In the genomic region with DNA sequence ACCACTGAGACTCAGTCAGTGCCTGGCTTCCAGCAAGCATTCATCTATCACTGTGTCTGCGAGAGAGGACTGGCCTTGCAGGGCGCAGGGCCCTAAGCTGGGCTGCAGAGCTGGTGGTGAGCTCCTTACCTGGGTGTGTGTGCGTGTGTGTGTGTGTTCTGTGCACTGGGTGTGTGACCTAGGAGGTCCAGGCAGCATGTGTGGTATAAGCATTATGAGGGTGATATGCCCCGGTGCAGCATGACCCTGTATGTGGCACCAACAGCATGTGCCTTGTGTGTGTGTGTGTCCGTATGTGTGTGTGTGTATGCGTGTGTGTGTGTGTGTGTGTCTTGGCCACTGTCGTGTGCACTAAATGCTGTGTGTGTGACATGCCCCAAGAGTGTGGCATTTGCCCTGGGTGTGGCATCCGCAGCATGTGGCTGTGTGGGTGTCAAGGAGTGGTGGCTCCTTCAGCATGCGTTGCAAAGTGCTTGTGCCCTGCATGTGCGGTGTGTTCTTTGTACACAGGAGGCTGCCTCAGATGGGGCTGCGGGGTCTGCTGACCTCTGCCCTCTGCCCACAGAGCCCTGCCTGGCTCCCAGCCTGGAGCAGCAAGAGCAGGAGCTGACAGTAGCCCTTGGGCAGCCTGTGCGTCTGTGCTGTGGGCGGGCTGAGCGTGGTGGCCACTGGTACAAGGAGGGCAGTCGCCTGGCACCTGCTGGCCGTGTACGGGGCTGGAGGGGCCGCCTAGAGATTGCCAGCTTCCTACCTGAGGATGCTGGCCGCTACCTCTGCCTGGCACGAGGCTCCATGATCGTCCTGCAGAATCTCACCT, we compare ENCODE assay signal across 25 cellular contexts. TPM values are rescaled to one million over a fixed set of nuclear protein-coding genes. Genes with fewer than 3 reads are reported as not detected.
DNase-seq lines count a peak whose midpoint lies in the region; ATAC-seq, FAIRE-seq and TF ChIP-seq lines count a peak whose summit lies in the region.
"Had no signal": no experiment of that assay in that cellular context is flagged by ENCODE, and none has a peak within 500 bp of the region (broad histone marks: within the 10 kb centered on the region; RNA-seq: fewer than 3 reads in every experiment).

No MANE protein-coding gene starts in this region.

- peaks cover 73% of the 10 kb centered on the region for H3K36me3 Mint-ChIP-seq in Calu3 (ENCODE audit: insufficient read depth, unreplicated experiment)
- H3K36me3 Mint-ChIP-seq: activated naive CD4-positive, alpha-beta T cell treated with anti-CD3 and anti-CD28 coated beads, Interleukin-2, amount 10 ng/mL, durations not matched to agents 7 days and 5 days; memory B cell had no signal

- TF ChIP-seq CTCF in Calu3 (IDR thresholded peaks at IDR 0.05; ENCODE audit: unreplicated experiment) (no peak), bronchial epithelial cell (IDR thresholded peaks at IDR 0.05; ENCODE audit: insufficient read depth, low read length, severe bottlenecking) (no peak), lower lobe of right lung (IDR thresholded peaks at IDR 0.05) (no peak), A673 (conservative IDR thresholded peaks at IDR 0.05; ENCODE audit: low read depth, low read length) (no peak)

- ATAC-seq in lower lobe of right lung (no peak), HG02981 (IDR thresholded peaks at IDR 0.05; ENCODE audit: unreplicated experiment) (no peak)

- DNase-seq in Calu3 (no peak), bronchial epithelial cell (ENCODE audit: low read depth) (no peak), lower lobe of right lung (no peak), small intestine (peak; percentile 74), NCI-H2081 (lab: John Stamatoyannopoulos, UW) (no peak), A673 (ENCODE audit: low spot score) (no peak)
- DNase-seq in activated T-cell treated with anti-CD3 and anti-CD28 coated beads, Interleukin-2, amount 50 U/mL, for 48 hours = no peak
- DNase-seq: activated CD4-positive, alpha-beta T cell treated with anti-CD3 and anti-CD28 coated beads, Interleukin-2, amount 10 ng/mL, durations not matched to agents 7 days and 5 days; activated naive CD4-positive, alpha-beta T cell treated with anti-CD3 and anti-CD28 coated beads, Interleukin-2, amount 10 ng/mL, durations not matched to agents 7 days and 5 days; effector memory CD4-positive, alpha-beta T cell; erythroblast; GM23248; MV-4-11; NCI-H1436 treated with DMSO at 0.1 percent for 48 hours; nucleus accumbens; stimulated activated CD4-positive, alpha-beta T cell treated with anti-CD3 and anti-CD28 coated beads, Interleukin-1b, Interleukin-23, amount 100 ng/mL, for 48 hours; stimulated activated CD8-positive, alpha-beta memory T cell treated with anti-CD3 and anti-CD28 coated beads, Interleukin-4, amount 100 ng/mL, for 48 hours; tibial artery had no signal

- peak; percentile 81 for FAIRE-seq in bronchial epithelial cell (lab: Jason Lieb, UNC)
- FAIRE-seq in small intestine (lab: Jason Lieb, UNC) = no peak

- H3K4me3 ChIP-seq in bronchial epithelial cell (ENCODE audit: low read depth, low read length) (no peak overlapping the region), lower lobe of right lung (peak overlapping the region; percentile 32), small intestine (ENCODE audit: low read depth in 1 of 2, low read length in 2 of 2) (no peak overlapping the region), A673 (ENCODE audit: low read depth, low read length, poor library complexity, severe bottlenecking) (no peak overlapping the region)
- H3K4me3 ChIP-seq: coronary artery, GM23248, heart left ventricle, tibial artery had no signal

- intact Hi-C loops in Calu3 (cut with micrococcal nuclease; ENCODE audit: unreplicated experiment) = no loop called here
- intact Hi-C loops in lower lobe of right lung (cut with DNase I) = no loop called here
- intact Hi-C loops in A673 (cut with micrococcal nuclease; ENCODE audit: unreplicated experiment) = no loop called here

- no peaks in the 10 kb centered on the region for H3K36me3 ChIP-seq in bronchial epithelial cell (ENCODE audit: control insufficient read depth, insufficient read depth, low read length)
- no peaks in the 10 kb centered on the region for H3K36me3 ChIP-seq in lower lobe of right lung
- H3K36me3 ChIP-seq in small intestine (ENCODE audit: control insufficient read depth in 2 of 2, insufficient read depth in 2 of 2, low read length in 2 of 2) = no peaks in the 10 kb centered on the region
- H3K36me3 ChIP-seq in A673 (ENCODE audit: insufficient read depth, low read length, poor library complexity, severe bottlenecking) = no peaks in the 10 kb centered on the region
- H3K36me3 ChIP-seq: heart left ventricle, tibial artery had no signal

- peaks cover 18% of the 10 kb centered on the region for H3K4me1 ChIP-seq in lower lobe of right lung
- peaks cover 0 to 6% of the 10 kb centered on the region in 2 donors for H3K4me1 ChIP-seq in small intestine (ENCODE audit: control insufficient read depth in 2 of 2, insufficient read depth in 1 of 2, low read depth in 1 of 2, low read length in 1 of 2)
- H3K4me1 ChIP-seq in A673 (ENCODE audit: insufficient read depth, low read length, poor library complexity, severe bottlenecking) = peaks cover 22% of the 10 kb centered on the region

- H3K9me3 ChIP-seq in lower lobe of right lung (no peaks in the 10 kb centered on the region), small intestine (ENCODE audit: control insufficient read depth, low read depth) (no peaks in the 10 kb centered on the region), A673 (ENCODE audit: low read depth, low read length, poor library complexity, severe bottlenecking) (no peaks in the 10 kb centered on the region)
- H3K9me3 ChIP-seq: heart left ventricle, tibial artery had no signal

- CTCF ChIA-PET in Calu3 (lab: Charles Lee) = interaction anchor here (0.8 to 1.6 kb wide), 3 partner anchors 18 to 297 kb away, joined by 3 to 5 read pairs (median 5); no protein-coding TSS in a partner anchor
- CTCF ChIA-PET in A673 (lab: Charles Lee) = no interaction called here

- H3K27ac ChIP-seq in lower lobe of right lung (no peak overlapping the region), small intestine (ENCODE audit: low read depth in 1 of 2, low read length in 1 of 2) (peak overlapping the region in 1 of 2 donors; percentile 1), A673 (ENCODE audit: low read depth, low read length, poor library complexity, severe bottlenecking) (no peak overlapping the region)
- H3K27ac ChIP-seq: C4-2B, coronary artery, GM23248, HL-60, tibial artery, VCaP had no signal

- H3K4me1 Mint-ChIP-seq in Calu3 (ENCODE audit: low read depth, unreplicated experiment) = peaks cover 53% of the 10 kb centered on the region

- H3K4me3 Mint-ChIP-seq in Calu3 (ENCODE audit: low read depth, unreplicated experiment) = peak overlapping the region; percentile 96
- H3K4me3 Mint-ChIP-seq: activated CD4-positive, alpha-beta T cell treated with anti-CD3 and anti-CD28 coated beads, Interleukin-2, amount 10 ng/mL, durations not matched to agents 7 days and 5 days; activated naive CD4-positive, alpha-beta T cell treated with anti-CD3 and anti-CD28 coated beads, Interleukin-2, amount 10 ng/mL, durations not matched to agents 7 days and 5 days; memory B cell had no signal

- BruUV-seq in Calu3 (replicated peaks; lab: Mats Ljungman, UMichigan) (no TSS peak), A673 (replicated peaks; lab: Mats Ljungman, UMichigan) (no TSS peak)

- H3K27me3 ChIP-seq in bronchial epithelial cell (ENCODE audit: control insufficient read depth, insufficient read depth, low read length) (no peaks in the 10 kb centered on the region), lower lobe of right lung (ENCODE audit: low read depth) (no peaks in the 10 kb centered on the region), small intestine (ENCODE audit: control insufficient read depth in 2 of 2, insufficient read depth in 2 of 2, low read length in 2 of 2) (no peaks in the 10 kb centered on the region), A673 (replicated peaks; ENCODE audit: insufficient read depth, low read depth, low read length, poor library complexity) (no peaks in the 10 kb centered on the region)

- peak overlapping the region; percentile 90 for H3K27ac Mint-ChIP-seq in Calu3 (ENCODE audit: unreplicated experiment)
- H3K27ac Mint-ChIP-seq: activated CD4-positive, alpha-beta T cell treated with anti-CD3 and anti-CD28 coated beads, Interleukin-2, amount 10 ng/mL, durations not matched to agents 7 days and 5 days; activated naive CD4-positive, alpha-beta T cell treated with anti-CD3 and anti-CD28 coated beads, Interleukin-2, amount 10 ng/mL, durations not matched to agents 7 days and 5 days; memory B cell had no signal

- H3K9me3 Mint-ChIP-seq in Calu3 (ENCODE audit: low read depth, unreplicated experiment) = no peaks in the 10 kb centered on the region
- H3K9me3 Mint-ChIP-seq: activated CD4-positive, alpha-beta T cell treated with anti-CD3 and anti-CD28 coated beads, Interleukin-2, amount 10 ng/mL, durations not matched to agents 7 days and 5 days; activated naive CD4-positive, alpha-beta T cell treated with anti-CD3 and anti-CD28 coated beads, Interleukin-2, amount 10 ng/mL, durations not matched to agents 7 days and 5 days; memory B cell had no signal

- POLR2A ChIA-PET in A673 (lab: Charles Lee; ENCODE audit: low non-redundant PET) = no interaction called here

- WGBS in small intestine, 3 donors = 47 to 71% (median 58%) methylated on average over 20 to 21 of the region's 21 CpGs

- no peaks in the 10 kb centered on the region for H3K27me3 Mint-ChIP-seq in Calu3 (ENCODE audit: unreplicated experiment)

RNA-seq across cellular contexts. Expression of a gene that starts 3.3 kb away (rescaled TPM):
- 275 and 291 TPM in 2 replicates for total RNA-seq in Calu3 (2022)
- 0.79 and 1.5 TPM in 2 replicates for total RNA-seq in bronchial epithelial cell
- 59.7 TPM for total RNA-seq in lower lobe of right lung
- polyA plus RNA-seq in small intestine = 10 to 100 TPM in 1 of 3 donors, 1 to 10 TPM in 2; 7.6 to 69.6 (median 9.7) TPM
- 17.2 and 20.6 TPM in 2 replicates for total RNA-seq in A673 (2021)
- total RNA-seq: GM23248 had no signal

RNA-seq across cellular contexts. Expression of a gene that starts 43.5 kb away (rescaled TPM):
- total RNA-seq in Calu3 (2022) (61.4 and 65.3 TPM in 2 replicates), bronchial epithelial cell (32.4 and 42.9 TPM in 2 replicates), lower lobe of right lung (75.5 TPM), A673 (2021) (74.3 and 76.6 TPM in 2 replicates)
- 10 to 100 TPM in 1 of 3 donors, 1 to 10 TPM in 2; 4.3 to 17.7 (median 5.4) TPM for polyA plus RNA-seq in small intestine
